In genomic region chr16:56985962-56986360, GRCh38 we compare ENCODE assay signal across 11 cellular contexts. TPM values are rescaled to one million over a fixed set of nuclear protein-coding genes. Genes with fewer than 3 reads are reported as not detected.
DNase-seq lines count a peak whose midpoint lies in the region; ATAC-seq, FAIRE-seq and TF ChIP-seq lines count a peak whose summit lies in the region.
"Had no signal": no experiment of that assay in that cellular context is flagged by ENCODE, and none has a peak within 500 bp of the region (broad histone marks: within the 10 kb centered on the region; RNA-seq: fewer than 3 reads in every experiment).

No MANE protein-coding gene starts in this region.

- no peak overlapping the region for H4K12ac ChIP-seq in trophoblast cell (ENCODE audit: low read depth, low read length)

- TF ChIP-seq RAD21 in HepG2 (CRISPR knock-in tag; IDR thresholded peaks at IDR 0.05), result no peak

- in situ Hi-C loops in HepG2 (cut with HindIII; ENCODE audit: extremely low pct_ligation_motif_present, low pct_unique_long_range_greater_than_20kb), result no loop called here

- no peaks in the 10 kb centered on the region for H3K9me3 ChIP-seq in HepG2 (ENCODE audit: low read length)
- no peaks in the 10 kb centered on the region for H3K9me3 ChIP-seq in right lobe of liver
- H3K9me3 ChIP-seq in mucosa of rectum (ENCODE audit: control insufficient read depth in 2 of 2, low read length in 2 of 2), result no peaks in the 10 kb centered on the region
- H3K9me3 ChIP-seq in trophoblast cell (ENCODE audit: insufficient read depth, low read depth, low read length), result peaks cover 3% of the 10 kb centered on the region

- H3K4ac ChIP-seq in trophoblast cell (ENCODE audit: low read depth, low read length), result no peak overlapping the region

- POLR2A ChIA-PET in HepG2 (lab: Yijun Ruan, JAX), result interaction anchor here (0.6 to 1.4 kb wide), 2 partner anchors 13 to 54 kb away, joined by 3 to 4 read pairs; no protein-coding TSS in a partner anchor

- H3K9ac ChIP-seq in HepG2 (ENCODE audit: insufficient read depth, low read depth, low read length) (no peak overlapping the region), mucosa of rectum (ENCODE audit: low read depth in 1 of 2, low read length in 2 of 2) (no peak overlapping the region), trophoblast cell (ENCODE audit: low read length) (no peak overlapping the region)

- H3K23ac ChIP-seq in trophoblast cell (ENCODE audit: low read length), result no peak overlapping the region

- no peaks in the 10 kb centered on the region for H4K20me1 ChIP-seq in HepG2 (ENCODE audit: insufficient read depth, low read length)

- peaks cover 69% of the 10 kb centered on the region for H3K4me1 Mint-ChIP-seq in activated naive CD8-positive, alpha-beta T cell treated with anti-CD3 and anti-CD28 coated beads for 36 hours

- H3K4me2 ChIP-seq in HepG2 (ENCODE audit: low read depth, low read length) (no peak overlapping the region), trophoblast cell (ENCODE audit: low read length) (no peak overlapping the region)

- ATAC-seq in HepG2 (no peak), right lobe of liver (no peak), GM19328 (IDR thresholded peaks at IDR 0.05; ENCODE audit: unreplicated experiment) (no peak)

- CTCF ChIA-PET in HepG2 (lab: Yijun Ruan, JAX; ENCODE audit: low intra/inter-chr PET ratio, low total read pairs), result no interaction called here

- H3K4me1 ChIP-seq in HepG2 (ENCODE audit: insufficient read depth, low read length) (peaks cover 82% of the 10 kb centered on the region), right lobe of liver (peaks cover 0 to 19% (median 0%) of the 10 kb centered on the region in 4 donors), mucosa of rectum (ENCODE audit: control insufficient read depth in 2 of 2, insufficient read depth in 2 of 2, low read length in 2 of 2) (peaks cover 42 to 50% of the 10 kb centered on the region in 2 donors), trophoblast cell (ENCODE audit: control insufficient read depth in 1 of 2, insufficient read depth in 2 of 2, low read length in 2 of 2) (peaks cover 2 to 6% of the 10 kb centered on the region in 2 experiments)

- no peaks in the 10 kb centered on the region for H3K27me3 Mint-ChIP-seq in activated naive CD8-positive, alpha-beta T cell treated with anti-CD3 and anti-CD28 coated beads for 36 hours

- intact Hi-C loops in HepG2 (cut with micrococcal nuclease; ENCODE audit: unreplicated experiment) (loop anchor here (2.0 kb wide), 1 partner anchor 21 kb away; no protein-coding TSS in a partner anchor), right lobe of liver (cut with DNase I) (no loop called here)

- H3K4me3 ChIP-seq in HepG2 (replicated peaks in 1 of 3; ENCODE audit: insufficient read depth in 1 of 3, low read depth in 2 of 3, low read length in 3 of 3), result no peak overlapping the region
- H3K4me3 ChIP-seq in right lobe of liver, result no peak overlapping the region
- no peak overlapping the region for H3K4me3 ChIP-seq in mucosa of rectum (ENCODE audit: low read length in 2 of 2)
- no peak overlapping the region for H3K4me3 ChIP-seq in trophoblast cell (ENCODE audit: low read depth, low read length)
- H3K4me3 ChIP-seq: SK-N-MC had no signal

- TF ChIP-seq EP300 in HepG2 (IDR thresholded peaks at IDR 0.05; ENCODE audit: low read depth in 2 of 2, low read length in 2 of 2) (no peak), HepG2 (CRISPR knock-in tag; IDR thresholded peaks at IDR 0.05; ENCODE audit: borderline replicate concordance) (no peak)

- H3K79me2 ChIP-seq in HepG2 (ENCODE audit: insufficient read depth, low read length) (no peaks in the 10 kb centered on the region), trophoblast cell (ENCODE audit: control insufficient read depth, insufficient read depth, low read length, poor library complexity) (no peaks in the 10 kb centered on the region)

- no peak overlapping the region for H2BK120ac ChIP-seq in trophoblast cell (ENCODE audit: insufficient read depth, low read length, poor library complexity)

- H2BK5ac ChIP-seq in trophoblast cell (ENCODE audit: low read depth, low read length, poor library complexity), result no peak overlapping the region

- no peak overlapping the region for H2AFZ ChIP-seq in HepG2 (ENCODE audit: low read length)
- H2AFZ ChIP-seq in trophoblast cell (ENCODE audit: insufficient read depth, low read length, poor library complexity), result no peak overlapping the region

- no peak overlapping the region for H4K91ac ChIP-seq in trophoblast cell (ENCODE audit: low read depth, low read length)

- no peak overlapping the region for H4K8ac ChIP-seq in trophoblast cell (ENCODE audit: low read depth, low read length)

- H3K36me3 Mint-ChIP-seq in activated naive CD8-positive, alpha-beta T cell treated with anti-CD3 and anti-CD28 coated beads for 36 hours, result peaks cover 79% of the 10 kb centered on the region

- H3K79me1 ChIP-seq in trophoblast cell (ENCODE audit: low read length), result no peaks in the 10 kb centered on the region

- DNase-seq in HepG2 (ENCODE audit: low spot score), result no peak
- DNase-seq in right lobe of liver, result no peak
- DNase-seq in activated naive CD8-positive, alpha-beta T cell treated with anti-CD3 and anti-CD28 coated beads for 36 hours, result no peak
- DNase-seq in Kasumi-1 (lab: John Stamatoyannopoulos, UW), result no peak
- no peak for DNase-seq in trophoblast cell
- no peak for DNase-seq in NCI-H2196 (lab: John Stamatoyannopoulos, UW; ENCODE audit: unreplicated experiment)
- DNase-seq: stimulated activated naive CD4-positive, alpha-beta T cell had no signal

- WGBS in HepG2 (ENCODE audit: low lambda C conversion rate), result 42% methylated on average over 2 of the region's 2 CpGs
- WGBS in right lobe of liver (ENCODE audit: insufficient coverage, low coverage, low lambda C conversion rate, missing lambda C conversion rate), result no CpG with 5 or more reads among the region's 2 CpGs
- no CpG with 5 or more reads among the region's 2 CpGs for WGBS in trophoblast cell (ENCODE audit: extremely low coverage, insufficient coverage, insufficient read length)

- H3K36me3 ChIP-seq in HepG2 (replicated peaks in 1 of 2; ENCODE audit: control insufficient read depth in 1 of 2, insufficient read depth in 2 of 2, low read length in 2 of 2), result no peaks in the 10 kb centered on the region
- no peaks in the 10 kb centered on the region for H3K36me3 ChIP-seq in right lobe of liver
- no peaks in the 10 kb centered on the region for H3K36me3 ChIP-seq in mucosa of rectum (ENCODE audit: control insufficient read depth in 2 of 2, insufficient read depth in 2 of 2, low read length in 2 of 2)
- H3K36me3 ChIP-seq in trophoblast cell (ENCODE audit: control insufficient read depth in 1 of 2, insufficient read depth in 2 of 2, low read length in 2 of 2), result no peaks in the 10 kb centered on the region

- H3K4me3 Mint-ChIP-seq in activated naive CD8-positive, alpha-beta T cell treated with anti-CD3 and anti-CD28 coated beads for 36 hours, result peak overlapping the region; percentile 99

- H3K9me3 Mint-ChIP-seq in activated naive CD8-positive, alpha-beta T cell treated with anti-CD3 and anti-CD28 coated beads for 36 hours, result no peaks in the 10 kb centered on the region

- H3K18ac ChIP-seq in trophoblast cell (ENCODE audit: low read length), result no peak overlapping the region

- no peak overlapping the region for H3K27ac ChIP-seq in HepG2 (ENCODE audit: extremely low read length, insufficient read depth, low read length)
- no peak overlapping the region for H3K27ac ChIP-seq in right lobe of liver
- H3K27ac ChIP-seq in mucosa of rectum (ENCODE audit: low read depth in 2 of 2, low read length in 2 of 2), result peak overlapping the region; percentile 48 to 67
- no peak overlapping the region for H3K27ac ChIP-seq in trophoblast cell (ENCODE audit: low read depth, low read length)
- H3K27ac ChIP-seq: SK-N-MC had no signal

- H3K27me3 ChIP-seq in HepG2 (ENCODE audit: control insufficient read depth in 1 of 2, insufficient read depth in 2 of 2, low read length in 2 of 2), result peaks cover 4 to 49% of the 10 kb centered on the region in 2 experiments
- no peaks in the 10 kb centered on the region for H3K27me3 ChIP-seq in right lobe of liver
- peaks cover 0 to 1% of the 10 kb centered on the region in 2 donors for H3K27me3 ChIP-seq in mucosa of rectum (ENCODE audit: control insufficient read depth in 2 of 2, insufficient read depth in 2 of 2, low read length in 2 of 2)
- H3K27me3 ChIP-seq in trophoblast cell (ENCODE audit: insufficient read depth, low read length), result peaks cover 29% of the 10 kb centered on the region

- no peak for TF ChIP-seq POLR2A in HepG2 (IDR thresholded peaks at IDR 0.05; ENCODE audit: insufficient read depth in 1 of 2, low read depth in 2 of 2, low read length in 2 of 2)
- TF ChIP-seq POLR2A in right lobe of liver (IDR thresholded peaks at IDR 0.05), result no peak

- no TSS peak for BruUV-seq in HepG2 (replicated peaks; lab: Mats Ljungman, UMichigan)

- peak overlapping the region; percentile 99 for H3K27ac Mint-ChIP-seq in activated naive CD8-positive, alpha-beta T cell treated with anti-CD3 and anti-CD28 coated beads for 36 hours

- H2AK5ac ChIP-seq in trophoblast cell (ENCODE audit: low read length), result no peak overlapping the region

- FAIRE-seq in HepG2 (lab: Jason Lieb, UNC), result no peak
- FAIRE-seq: colon had no signal

- no peak overlapping the region for H2BK12ac ChIP-seq in trophoblast cell (ENCODE audit: low read length)

- TF ChIP-seq CTCF in HepG2 (CRISPR knock-in tag; IDR thresholded peaks at IDR 0.05) (no peak), right lobe of liver (IDR thresholded peaks at IDR 0.05) (no peak)

- no peak overlapping the region for H3K14ac ChIP-seq in trophoblast cell (ENCODE audit: low read length)

RNA-seq across cellular contexts. Expression of gene NLRC5, which starts 3.4 kb away (rescaled TPM):
- total RNA-seq in HepG2 (2016; rRNA removed; fragmentation: Illumina TruSeq; extraction: Trizol) (3.1 and 6.3 TPM in 2 replicates), right lobe of liver (10 to 100 TPM in 5 of 6 experiments, 1 to 10 TPM in 1; 4.6 to 25.2 (median 13.3) TPM)
- 1.8 and 4.8 TPM in 2 replicates for total RNA-seq in HepG2 (2016; cell fraction: cytosol; rRNA removed; fragmentation: Illumina TruSeq; extraction: Trizol; ENCODE audit: low read depth)
- 3.7 and 4.8 TPM in 2 replicates for total RNA-seq in HepG2 (2016; cell fraction: insoluble cytoplasmic fraction; rRNA removed; fragmentation: Illumina TruSeq; extraction: Trizol)
- total RNA-seq in HepG2 (2016; cell fraction: membrane; rRNA removed; fragmentation: Illumina TruSeq; extraction: Trizol), result 2.8 and 2.9 TPM in 2 replicates
- 12.6 and 13.0 TPM in 2 replicates for total RNA-seq in HepG2 (2016; cell fraction: nucleus; rRNA removed; fragmentation: Illumina TruSeq; extraction: Trizol)
- 12.7 and 15.7 TPM in 2 replicates for polyA plus RNA-seq in HepG2 (2011; rRNA removed)
- 4.5 and 4.8 TPM in 2 replicates for polyA plus RNA-seq in HepG2 (2011; cell fraction: cytosol; rRNA removed)
- 114 and 130 TPM in 2 replicates for polyA plus RNA-seq in HepG2 (2011; cell fraction: nucleus; rRNA removed)
- 3.8 and 11.3 TPM in 2 replicates for polyA plus RNA-seq in HepG2 (2012)
- polyA plus RNA-seq in HepG2 (2016; cell fraction: cytosol; fragmentation: Illumina TruSeq; extraction: Trizol; ENCODE audit: low read depth), result 0.85 and 0.96 TPM in 2 replicates
- polyA plus RNA-seq in HepG2 (2016; cell fraction: insoluble cytoplasmic fraction; fragmentation: Illumina TruSeq; extraction: Trizol; ENCODE audit: low read depth), result 3.1 and 3.4 TPM in 2 replicates
- polyA plus RNA-seq in HepG2 (2016; cell fraction: membrane; fragmentation: Illumina TruSeq; extraction: Trizol; ENCODE audit: low read depth), result 2.0 and 2.8 TPM in 2 replicates
- polyA plus RNA-seq in HepG2 (2016; cell fraction: nucleus; fragmentation: Illumina TruSeq; extraction: Trizol; ENCODE audit: insufficient read depth, low read depth), result 16.8 and 24.4 TPM in 2 replicates
- polyA minus RNA-seq in HepG2 (2011; rRNA and poly(A)+ RNA removed; ENCODE audit: low replicate concordance), result 21.4 and 102 TPM in 2 replicates
- 4.4 and 4.9 TPM in 2 replicates for polyA minus RNA-seq in HepG2 (2011; cell fraction: cytosol; rRNA and poly(A)+ RNA removed)
- polyA minus RNA-seq in HepG2 (2011; cell fraction: nucleus; rRNA and poly(A)+ RNA removed), result 33.9 and 46.2 TPM in 2 replicates
- 100 to 1,000 TPM; 142 to 151 TPM for total RNA-seq in activated naive CD8-positive, alpha-beta T cell treated with anti-CD3 and anti-CD28 coated beads for 36 hours
- 0.08 and 0.11 TPM in 2 replicates for polyA plus RNA-seq in trophoblast cell (2013)

RNA-seq across cellular contexts. Expression of gene CETP, which starts 24.2 kb away (rescaled TPM):
- total RNA-seq in HepG2 (2016; rRNA removed; fragmentation: Illumina TruSeq; extraction: Trizol), result 0.31 TPM in 1 of 2 replicates, not detected in the other
- total RNA-seq in HepG2 (2016; cell fraction: cytosol; rRNA removed; fragmentation: Illumina TruSeq; extraction: Trizol; ENCODE audit: low read depth), result not detected in 2 replicates
- total RNA-seq in HepG2 (2016; cell fraction: insoluble cytoplasmic fraction; rRNA removed; fragmentation: Illumina TruSeq; extraction: Trizol), result 0.17 TPM in 1 of 2 replicates, not detected in the other
- 0.14 and 0.25 TPM in 2 replicates for total RNA-seq in HepG2 (2016; cell fraction: membrane; rRNA removed; fragmentation: Illumina TruSeq; extraction: Trizol)
- total RNA-seq in HepG2 (2016; cell fraction: nucleus; rRNA removed; fragmentation: Illumina TruSeq; extraction: Trizol), result 0.28 TPM in 2 replicates
- polyA plus RNA-seq in HepG2 (2011; rRNA removed), result 9.8 and 15.7 TPM in 2 replicates
- 7.5 and 11.8 TPM in 2 replicates for polyA plus RNA-seq in HepG2 (2011; cell fraction: cytosol; rRNA removed)
- 8.6 and 9.0 TPM in 2 replicates for polyA plus RNA-seq in HepG2 (2011; cell fraction: nucleus; rRNA removed)
- polyA plus RNA-seq in HepG2 (2012), result 1.5 and 3.1 TPM in 2 replicates
- 0.25 and 0.33 TPM in 2 replicates for polyA plus RNA-seq in HepG2 (2016; cell fraction: cytosol; fragmentation: Illumina TruSeq; extraction: Trizol; ENCODE audit: low read depth)
- polyA plus RNA-seq in HepG2 (2016; cell fraction: insoluble cytoplasmic fraction; fragmentation: Illumina TruSeq; extraction: Trizol; ENCODE audit: low read depth), result 0.32 and 0.36 TPM in 2 replicates
- polyA plus RNA-seq in HepG2 (2016; cell fraction: membrane; fragmentation: Illumina TruSeq; extraction: Trizol; ENCODE audit: low read depth), result 0.11 and 0.17 TPM in 2 replicates
- 0.56 and 0.62 TPM in 2 replicates for polyA plus RNA-seq in HepG2 (2016; cell fraction: nucleus; fragmentation: Illumina TruSeq; extraction: Trizol; ENCODE audit: insufficient read depth, low read depth)
- 0.07 and 7.1 TPM in 2 replicates for polyA minus RNA-seq in HepG2 (2011; rRNA and poly(A)+ RNA removed; ENCODE audit: low replicate concordance)
- polyA minus RNA-seq in HepG2 (2011; cell fraction: cytosol; rRNA and poly(A)+ RNA removed), result 2.1 and 4.2 TPM in 2 replicates
- polyA minus RNA-seq in HepG2 (2011; cell fraction: nucleus; rRNA and poly(A)+ RNA removed), result 1.5 and 2.5 TPM in 2 replicates
- 10 to 100 TPM in 1 of 6 experiments, 1 to 10 TPM in 4, under 1 TPM in 1; 0.62 to 11.8 (median 4.7) TPM for total RNA-seq in right lobe of liver
- total RNA-seq in activated naive CD8-positive, alpha-beta T cell treated with anti-CD3 and anti-CD28 coated beads for 36 hours, result under 1 TPM in 1 of 2 experiments, not detected in 1; 0.12 TPM
- 0.07 and 0.12 TPM in 2 replicates for polyA plus RNA-seq in trophoblast cell (2013)

RNA-seq across cellular contexts. Expression of gene HERPUD1, which starts 54.0 kb away (rescaled TPM):
- 65.3 and 96.2 TPM in 2 replicates for total RNA-seq in HepG2 (2016; rRNA removed; fragmentation: Illumina TruSeq; extraction: Trizol)
- total RNA-seq in HepG2 (2016; cell fraction: cytosol; rRNA removed; fragmentation: Illumina TruSeq; extraction: Trizol; ENCODE audit: low read depth), result 30.1 and 30.9 TPM in 2 replicates
- 63.9 and 93.3 TPM in 2 replicates for total RNA-seq in HepG2 (2016; cell fraction: insoluble cytoplasmic fraction; rRNA removed; fragmentation: Illumina TruSeq; extraction: Trizol)
- total RNA-seq in HepG2 (2016; cell fraction: membrane; rRNA removed; fragmentation: Illumina TruSeq; extraction: Trizol), result 64.8 and 86.4 TPM in 2 replicates
- 133 and 155 TPM in 2 replicates for total RNA-seq in HepG2 (2016; cell fraction: nucleus; rRNA removed; fragmentation: Illumina TruSeq; extraction: Trizol)
- polyA plus RNA-seq in HepG2 (2011; rRNA removed), result 311 and 323 TPM in 2 replicates
- polyA plus RNA-seq in HepG2 (2011; cell fraction: cytosol; rRNA removed), result 179 and 230 TPM in 2 replicates
- polyA plus RNA-seq in HepG2 (2011; cell fraction: nucleus; rRNA removed), result 192 and 208 TPM in 2 replicates
- polyA plus RNA-seq in HepG2 (2012), result 165 and 190 TPM in 2 replicates
- polyA plus RNA-seq in HepG2 (2016; cell fraction: cytosol; fragmentation: Illumina TruSeq; extraction: Trizol; ENCODE audit: low read depth), result 33.0 and 44.6 TPM in 2 replicates
- polyA plus RNA-seq in HepG2 (2016; cell fraction: insoluble cytoplasmic fraction; fragmentation: Illumina TruSeq; extraction: Trizol; ENCODE audit: low read depth), result 80.1 and 93.2 TPM in 2 replicates
- polyA plus RNA-seq in HepG2 (2016; cell fraction: membrane; fragmentation: Illumina TruSeq; extraction: Trizol; ENCODE audit: low read depth), result 58.1 and 78.2 TPM in 2 replicates
- polyA plus RNA-seq in HepG2 (2016; cell fraction: nucleus; fragmentation: Illumina TruSeq; extraction: Trizol; ENCODE audit: insufficient read depth, low read depth), result 216 and 231 TPM in 2 replicates
- 206 and 472 TPM in 2 replicates for polyA minus RNA-seq in HepG2 (2011; rRNA and poly(A)+ RNA removed; ENCODE audit: low replicate concordance)
- 126 and 139 TPM in 2 replicates for polyA minus RNA-seq in HepG2 (2011; cell fraction: cytosol; rRNA and poly(A)+ RNA removed)
- 287 and 365 TPM in 2 replicates for polyA minus RNA-seq in HepG2 (2011; cell fraction: nucleus; rRNA and poly(A)+ RNA removed)
- total RNA-seq in right lobe of liver, result 100 to 1,000 TPM; 103 to 185 (median 133) TPM
- 100 to 1,000 TPM; 143 to 149 TPM for total RNA-seq in activated naive CD8-positive, alpha-beta T cell treated with anti-CD3 and anti-CD28 coated beads for 36 hours
- 252 and 267 TPM in 2 replicates for polyA plus RNA-seq in trophoblast cell (2013)

Comparison
In these comparisons a context has a peak if more than half of its experiments do, and no peak if none do; other contexts are left out.
1. H3K27ac ChIP-seq: peak in mucosa of rectum (2 of 2); none in HepG2 (single experiment), right lobe of liver (0 of 3) and trophoblast cell (single experiment).
2. RNA of gene NLRC5, which starts 3.4 kb away (total RNA-seq): 142 to 151 TPM in activated naive CD8-positive, alpha-beta T cell treated with anti-CD3 and anti-CD28 coated beads for 36 hours; 4.6 to 25.2 TPM in right lobe of liver and 1.8 to 13.0 TPM in HepG2; every median in the first group is over 4 times any median in the second.